In the genomic region with DNA sequence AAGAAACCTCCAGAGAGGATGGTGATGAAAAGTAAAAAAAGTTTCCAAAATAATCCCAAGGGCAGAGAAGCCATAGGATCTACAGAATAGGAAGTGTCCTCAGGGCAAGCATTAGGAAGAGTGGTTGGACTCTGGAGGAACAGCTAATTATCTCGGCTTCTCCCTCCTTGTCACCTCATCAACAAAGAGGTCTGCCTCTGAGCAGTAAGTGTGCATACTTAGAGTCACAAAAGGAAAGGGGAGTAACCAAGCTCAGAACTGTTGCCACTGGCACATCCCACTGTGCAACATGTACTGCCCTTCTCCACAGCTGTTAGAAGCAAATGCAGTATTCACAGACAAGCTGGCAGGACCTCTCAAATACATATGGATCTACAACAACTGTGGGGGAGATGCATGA, we compare ENCODE assay signal across 23 cellular contexts.
"Had no signal": no experiment of that assay in that cellular context is flagged by ENCODE, and none has a peak within 500 bp of the region (broad histone marks: within the 10 kb centered on the region; RNA-seq: fewer than 3 reads in every experiment).

No MANE protein-coding gene starts in this region.

- H3K27me3 ChIP-seq: brain microvascular endothelial cell, ovary, upper lobe of left lung had no signal

- H3K27me3 Mint-ChIP-seq: activated CD4-positive, alpha-beta T cell treated with anti-CD3 and anti-CD28 coated beads, Interleukin-2, amount 10 ng/mL, durations not matched to agents 24 days and 14 days; activated naive CD4-positive, alpha-beta T cell treated with anti-CD3 and anti-CD28 coated beads, Interleukin-2, amount 10 ng/mL, durations not matched to agents 7 days and 5 days; activated naive CD8-positive, alpha-beta T cell treated with anti-CD3 and anti-CD28 coated beads, Interleukin-2, amount 50 U/mL, for 24 hours; activated T-cell treated with anti-CD3 and anti-CD28 coated beads, Interleukin-2, amount 50 U/mL, for 24 hours; central memory CD8-positive, alpha-beta T cell; T-helper 17 cell had no signal

- ATAC-seq: activated CD8-positive, alpha-beta T cell treated with anti-CD3 and anti-CD28 coated beads, Interleukin-2, amount 10 ng/mL, durations not matched to agents 7 days and 5 days; activated naive CD8-positive, alpha-beta T cell treated with anti-CD3 and anti-CD28 coated beads, Interleukin-2, amount 50 U/mL, for 24 hours; left lobe of liver; psoas muscle; right cardiac atrium; T-helper 17 cell had no signal

- H3K4me1 ChIP-seq: psoas muscle, upper lobe of left lung had no signal

- DNase-seq: activated CD4-positive, alpha-beta T cell treated with anti-CD3 and anti-CD28 coated beads, Interleukin-2, amount 10 ng/mL, durations not matched to agents 24 days and 14 days; activated CD4-positive, CD25-positive, alpha-beta regulatory T cell; activated CD8-positive, alpha-beta T cell treated with anti-CD3 and anti-CD28 coated beads, Interleukin-2, amount 10 ng/mL, durations not matched to agents 7 days and 5 days; activated naive CD4-positive, alpha-beta T cell treated with anti-CD3 and anti-CD28 coated beads, Interleukin-2, amount 10 ng/mL, durations not matched to agents 7 days and 5 days; activated naive CD8-positive, alpha-beta T cell treated with anti-CD3 and anti-CD28 coated beads, Interleukin-2, amount 50 U/mL, for 24 hours; activated T-cell treated with anti-CD3 and anti-CD28 coated beads, Interleukin-2, amount 50 U/mL, for 24 hours; anterior cingulate cortex; brain microvascular endothelial cell; erythroblast; head of caudate nucleus; kidney; midbrain; ovary; psoas muscle; right cardiac atrium; stimulated activated CD4-positive, alpha-beta T cell treated with anti-CD3 and anti-CD28 coated beads, Interleukin-4, amount 100 ng/mL, for 1 hour; T-helper 17 cell; upper lobe of left lung had no signal

- H3K27ac ChIP-seq: brain microvascular endothelial cell, coronary artery, ovary, psoas muscle, thoracic aorta, upper lobe of left lung had no signal

- H3K4me2 ChIP-seq: smooth muscle cell had no signal

- H3K4me3 ChIP-seq: coronary artery, ovary, psoas muscle, smooth muscle cell, thoracic aorta, upper lobe of left lung had no signal

- H3K4me3 Mint-ChIP-seq: activated CD4-positive, alpha-beta T cell treated with anti-CD3 and anti-CD28 coated beads, Interleukin-2, amount 10 ng/mL, durations not matched to agents 24 days and 14 days; activated CD8-positive, alpha-beta T cell treated with anti-CD3 and anti-CD28 coated beads, Interleukin-2, amount 10 ng/mL, durations not matched to agents 7 days and 5 days; activated naive CD4-positive, alpha-beta T cell treated with anti-CD3 and anti-CD28 coated beads, Interleukin-2, amount 10 ng/mL, durations not matched to agents 7 days and 5 days; activated naive CD8-positive, alpha-beta T cell treated with anti-CD3 and anti-CD28 coated beads, Interleukin-2, amount 50 U/mL, for 24 hours; activated T-cell treated with anti-CD3 and anti-CD28 coated beads, Interleukin-2, amount 50 U/mL, for 24 hours; central memory CD8-positive, alpha-beta T cell; T-helper 17 cell had no signal

- H3K27ac Mint-ChIP-seq: activated CD4-positive, alpha-beta T cell treated with anti-CD3 and anti-CD28 coated beads, Interleukin-2, amount 10 ng/mL, durations not matched to agents 24 days and 14 days; activated CD8-positive, alpha-beta T cell treated with anti-CD3 and anti-CD28 coated beads, Interleukin-2, amount 10 ng/mL, durations not matched to agents 7 days and 5 days; activated naive CD4-positive, alpha-beta T cell treated with anti-CD3 and anti-CD28 coated beads, Interleukin-2, amount 10 ng/mL, durations not matched to agents 7 days and 5 days; activated naive CD8-positive, alpha-beta T cell treated with anti-CD3 and anti-CD28 coated beads, Interleukin-2, amount 50 U/mL, for 24 hours; activated T-cell treated with anti-CD3 and anti-CD28 coated beads, Interleukin-2, amount 50 U/mL, for 24 hours; T-helper 17 cell had no signal

- H3K4me1 Mint-ChIP-seq: activated naive CD4-positive, alpha-beta T cell treated with anti-CD3 and anti-CD28 coated beads, Interleukin-2, amount 10 ng/mL, durations not matched to agents 7 days and 5 days had no signal

- H3K9me3 Mint-ChIP-seq: activated CD4-positive, alpha-beta T cell treated with anti-CD3 and anti-CD28 coated beads, Interleukin-2, amount 10 ng/mL, durations not matched to agents 24 days and 14 days; activated naive CD4-positive, alpha-beta T cell treated with anti-CD3 and anti-CD28 coated beads, Interleukin-2, amount 10 ng/mL, durations not matched to agents 7 days and 5 days; activated naive CD8-positive, alpha-beta T cell treated with anti-CD3 and anti-CD28 coated beads, Interleukin-2, amount 50 U/mL, for 24 hours; activated T-cell treated with anti-CD3 and anti-CD28 coated beads, Interleukin-2, amount 50 U/mL, for 24 hours; central memory CD8-positive, alpha-beta T cell had no signal

- H3K9me3 ChIP-seq: ovary, psoas muscle, thoracic aorta, upper lobe of left lung had no signal

- H3K36me3 ChIP-seq: ovary had no signal
